21 cellular contexts compared by ENCODE assay signal in the genomic region with DNA sequence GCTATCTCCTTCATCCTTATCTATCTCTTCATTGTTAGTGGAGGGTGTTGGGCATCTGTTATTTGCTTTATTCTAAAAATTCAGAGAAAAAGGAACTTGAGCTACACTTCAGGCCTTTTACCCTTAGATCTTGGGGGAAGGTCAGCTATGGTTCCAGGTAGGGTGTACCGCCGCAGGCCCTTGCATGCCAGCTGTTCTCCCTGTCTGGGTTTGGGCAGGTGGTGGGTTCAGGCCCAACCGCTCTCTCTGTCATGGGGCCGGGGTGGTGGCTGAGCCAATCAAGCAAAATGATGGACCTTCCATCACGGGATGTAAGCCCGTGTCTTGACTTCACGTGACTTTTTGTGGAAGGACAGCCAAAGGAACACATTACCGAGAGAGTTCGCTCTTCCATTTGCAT.
"Had no signal": no experiment of that assay in that cellular context is flagged by ENCODE, and none has a peak within 500 bp of the region (broad histone marks: within the 10 kb centered on the region; RNA-seq: fewer than 3 reads in every experiment).

No MANE protein-coding gene starts in this region.

- H3K27ac Mint-ChIP-seq: activated T-helper 2 cell treated with anti-CD3 and anti-CD28 coated beads, Interferon-gamma antibody, Interleukin-2, Interleukin-4, amounts not matched to agents 10 μg/mL and 5 μg/mL and 100 μg/mL, durations not matched to agents 14 hours and 24 hours and 36 hours; progenitor cell of endocrine pancreas had no signal

- ATAC-seq: left ventricle myocardium superior, SK-N-SH treated with all-trans-retinoic acid at 6 μM for 48 hours had no signal

- DNase-seq: activated CD4-positive, alpha-beta T cell treated with anti-CD3 and anti-CD28 coated beads for 1 hour; activated CD8-positive, alpha-beta memory T cell treated with anti-CD3 and anti-CD28 coated beads for 24 hours; activated naive CD4-positive, alpha-beta T cell treated with Interleukin-2 at 50 U/mL for 16 hours; anterior cingulate cortex; brain microvascular endothelial cell; central memory CD4-positive, alpha-beta T cell; colonic mucosa; erythroblast; foreskin melanocyte; glutamatergic neuron; hippocampal formation; left ventricle myocardium superior; occipital lobe; stimulated activated CD4-positive, alpha-beta T cell treated with anti-CD3 and anti-CD28 coated beads, Interleukin-2, amount 100 ng/mL, for 24 hours; stimulated activated naive CD4-positive, alpha-beta T cell treated with Interleukin-2 at 50 U/mL for 16 hours; T-helper 1 cell; transverse colon; WERI-Rb-1 had no signal

- H3K9me3 Mint-ChIP-seq: activated T-helper 2 cell treated with anti-CD3 and anti-CD28 coated beads, Interferon-gamma antibody, Interleukin-2, Interleukin-4, amounts not matched to agents 10 μg/mL and 5 μg/mL and 100 μg/mL, durations not matched to agents 14 hours and 24 hours and 36 hours had no signal
